In the genomic region with DNA sequence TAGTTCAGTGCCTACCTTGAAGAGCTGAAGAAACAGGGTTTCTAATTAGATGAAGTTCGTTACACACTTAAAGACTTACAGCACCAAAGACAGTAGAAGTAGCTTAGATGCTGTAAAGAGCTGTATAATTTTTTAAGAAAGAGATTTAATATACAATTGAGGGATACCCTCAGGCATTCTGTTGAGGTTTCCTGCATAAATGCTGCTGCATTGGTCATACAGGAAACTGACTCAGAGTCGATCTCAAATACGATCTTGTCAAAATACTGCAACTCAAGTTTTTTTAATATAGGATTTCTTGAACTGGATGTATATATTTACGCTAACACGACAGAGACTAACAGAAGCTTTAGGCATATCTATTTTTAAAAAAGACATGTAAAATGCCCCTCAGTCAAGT, we compare ENCODE assay signal across 1 cellular context.
TF ChIP-seq lines count a peak whose summit lies in the region.

No MANE protein-coding gene starts in this region.

TF ChIP-seq in K562, 482 proteins besides CTCF, POLR2A, EP300 and RAD21 (continued from another document):
- no peak for TF ChIP-seq ELK1 (CRISPR knock-in tag; IDR thresholded peaks at IDR 0.05)
- TF ChIP-seq, protein P1, sequence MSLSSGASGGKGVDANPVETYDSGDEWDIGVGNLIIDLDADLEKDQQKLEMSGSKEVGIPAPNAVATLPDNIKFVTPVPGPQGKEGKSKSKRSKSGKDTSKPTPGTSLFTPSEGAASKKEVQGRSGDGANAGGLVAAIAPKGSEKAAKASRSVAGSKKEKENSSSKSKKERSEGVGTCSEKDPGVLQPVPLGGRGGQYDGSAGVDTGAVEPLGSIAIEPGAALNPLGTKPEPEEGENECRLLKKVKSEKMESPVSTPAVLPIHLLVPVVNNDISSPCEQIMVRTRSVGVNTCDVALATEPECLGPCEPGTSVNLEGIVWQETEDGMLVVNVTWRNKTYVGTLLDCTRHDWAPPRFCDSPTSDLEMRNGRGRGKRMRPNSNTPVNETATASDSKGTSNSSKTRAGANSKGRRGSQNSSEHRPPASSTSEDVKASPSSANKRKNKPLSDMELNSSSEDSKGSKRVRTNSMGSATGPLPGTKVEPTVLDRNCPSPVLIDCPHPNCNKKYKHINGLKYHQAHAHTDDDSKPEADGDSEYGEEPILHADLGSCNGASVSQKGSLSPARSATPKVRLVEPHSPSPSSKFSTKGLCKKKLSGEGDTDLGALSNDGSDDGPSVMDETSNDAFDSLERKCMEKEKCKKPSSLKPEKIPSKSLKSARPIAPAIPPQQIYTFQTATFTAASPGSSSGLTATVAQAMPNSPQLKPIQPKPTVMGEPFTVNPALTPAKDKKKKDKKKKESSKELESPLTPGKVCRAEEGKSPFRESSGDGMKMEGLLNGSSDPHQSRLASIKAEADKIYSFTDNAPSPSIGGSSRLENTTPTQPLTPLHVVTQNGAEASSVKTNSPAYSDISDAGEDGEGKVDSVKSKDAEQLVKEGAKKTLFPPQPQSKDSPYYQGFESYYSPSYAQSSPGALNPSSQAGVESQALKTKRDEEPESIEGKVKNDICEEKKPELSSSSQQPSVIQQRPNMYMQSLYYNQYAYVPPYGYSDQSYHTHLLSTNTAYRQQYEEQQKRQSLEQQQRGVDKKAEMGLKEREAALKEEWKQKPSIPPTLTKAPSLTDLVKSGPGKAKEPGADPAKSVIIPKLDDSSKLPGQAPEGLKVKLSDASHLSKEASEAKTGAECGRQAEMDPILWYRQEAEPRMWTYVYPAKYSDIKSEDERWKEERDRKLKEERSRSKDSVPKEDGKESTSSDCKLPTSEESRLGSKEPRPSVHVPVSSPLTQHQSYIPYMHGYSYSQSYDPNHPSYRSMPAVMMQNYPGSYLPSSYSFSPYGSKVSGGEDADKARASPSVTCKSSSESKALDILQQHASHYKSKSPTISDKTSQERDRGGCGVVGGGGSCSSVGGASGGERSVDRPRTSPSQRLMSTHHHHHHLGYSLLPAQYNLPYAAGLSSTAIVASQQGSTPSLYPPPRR (CRISPR knock-in tag; IDR thresholded peaks at IDR 0.05; ENCODE audit: borderline replicate concordance): no peak
- TF ChIP-seq ZNF3 (CRISPR knock-in tag; IDR thresholded peaks at IDR 0.05): no peak
- no peak for TF ChIP-seq KDM5B (IDR thresholded peaks at IDR 0.05; ENCODE audit: insufficient replicate concordance, low read depth, low read length)
- peak; percentile 75 for TF ChIP-seq FOSL1 (tag; conservative IDR thresholded peaks at IDR 0.05)
- TF ChIP-seq SIX5 (IDR thresholded peaks at IDR 0.05; ENCODE audit: borderline replicate concordance in 1 of 2, insufficient read depth in 1 of 2, low read depth in 1 of 2, low read length in 2 of 2): no peak
- TF ChIP-seq HNRNPL (IDR thresholded peaks at IDR 0.05; ENCODE audit: low read depth, low read length): no peak
